Comparison of ENCODE assay signal across 1 cellular context in the genomic region with DNA sequence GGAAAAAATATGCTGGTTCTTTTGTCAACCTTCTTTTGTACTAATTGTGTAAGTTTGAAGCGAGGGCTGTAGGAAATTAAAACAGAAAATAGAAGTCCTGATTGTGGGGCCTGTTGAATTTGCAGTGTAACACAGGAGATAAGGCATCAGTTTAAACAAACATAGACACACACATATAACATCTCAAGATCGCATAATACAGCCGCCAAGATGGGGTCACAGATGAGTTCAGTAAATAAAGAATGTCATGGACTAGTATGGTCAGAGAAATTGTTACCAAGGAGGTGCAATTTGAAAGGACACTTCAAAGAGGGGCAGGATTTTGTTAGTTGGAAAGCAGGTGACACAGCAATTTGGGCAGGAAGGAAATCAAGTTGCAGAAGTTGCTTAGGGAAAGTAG.
TF ChIP-seq lines count a peak whose summit lies in the region.

No MANE protein-coding gene starts in this region.

TF ChIP-seq in endothelial cell of umbilical vein, 7 proteins besides CTCF, POLR2A, EP300 and RAD21 (continued from another document):
- TF ChIP-seq POLR2AphosphoS5 (IDR thresholded peaks at IDR 0.05; ENCODE audit: insufficient read depth, low read depth, low read length) (no peak), JUN (IDR thresholded peaks at IDR 0.05; ENCODE audit: borderline replicate concordance, insufficient read depth, insufficient read length, low read depth) (no peak), FOS (IDR thresholded peaks at IDR 0.05; ENCODE audit: borderline replicate concordance, insufficient read depth, low read length) (no peak), MYC (IDR thresholded peaks at IDR 0.05; ENCODE audit: low read depth, low read length) (no peak), EZH2 (IDR thresholded peaks at IDR 0.05; ENCODE audit: borderline replicate concordance, low read depth, low read length, severe bottlenecking) (no peak)
